12 cellular contexts compared by ENCODE assay signal in genomic region chr20:51526105-51526470, GRCh38. TPM values are rescaled to one million over a fixed set of nuclear protein-coding genes. Genes with fewer than 3 reads are reported as not detected.
DNase-seq lines count a peak whose midpoint lies in the region; ATAC-seq, FAIRE-seq and TF ChIP-seq lines count a peak whose summit lies in the region.
"Had no signal": no experiment of that assay in that cellular context is flagged by ENCODE, and none has a peak within 500 bp of the region (broad histone marks: within the 10 kb centered on the region; RNA-seq: fewer than 3 reads in every experiment).

No MANE protein-coding gene starts in this region.

- no peak for DNase-seq in activated CD8-positive, alpha-beta memory T cell treated with anti-CD3 and anti-CD28 coated beads, Interleukin-2, amount 10 ng/mL, durations not matched to agents 7 days and 5 days
- no peak for DNase-seq in activated CD8-positive, alpha-beta memory T cell treated with anti-CD3 and anti-CD28 coated beads, Interleukin-2, amount 50 U/mL, for 4 hours
- no peak for DNase-seq in NB4 (ENCODE audit: low read depth)
- no peak for DNase-seq in astrocyte (ENCODE audit: low read depth)
- DNase-seq in stimulated activated effector memory CD8-positive, alpha-beta T cell treated with anti-CD3 and anti-CD28 coated beads, Interleukin-12 subunit alpha, Interleukin-12 subunit beta, amount 100 ng/mL, for 72 hours (ENCODE audit: low spot score in 2 of 2): no peak
- DNase-seq in middle frontal gyrus (ENCODE audit: extremely low spot score, low spot score): no peak
- DNase-seq in stimulated activated naive CD4-positive, alpha-beta T cell (lab: John Stamatoyannopoulos, UW): no peak
- DNase-seq: cortex of kidney, NCI-H1694, Right ventricle myocardium superior had no signal

- H3K36me3 ChIP-seq in astrocyte (ENCODE audit: insufficient read depth, low read length): no peaks in the 10 kb centered on the region

- H3K36me3 Mint-ChIP-seq in activated CD8-positive, alpha-beta memory T cell treated with anti-CD3 and anti-CD28 coated beads, Interleukin-2, amount 10 ng/mL, durations not matched to agents 7 days and 5 days: peaks cover 38% of the 10 kb centered on the region
- H3K36me3 Mint-ChIP-seq in astrocyte (ENCODE audit: low read depth, unreplicated experiment): no peaks in the 10 kb centered on the region
- H3K36me3 Mint-ChIP-seq in stimulated activated effector memory CD8-positive, alpha-beta T cell treated with anti-CD3 and anti-CD28 coated beads, Interleukin-12 subunit alpha, Interleukin-12 subunit beta, amount 100 ng/mL, for 72 hours: peaks cover 83% of the 10 kb centered on the region

- ATAC-seq in activated CD8-positive, alpha-beta memory T cell treated with anti-CD3 and anti-CD28 coated beads, Interleukin-2, amount 10 ng/mL, durations not matched to agents 7 days and 5 days: no peak
- ATAC-seq in stimulated activated effector memory CD8-positive, alpha-beta T cell treated with anti-CD3 and anti-CD28 coated beads, Interleukin-12 subunit alpha, Interleukin-12 subunit beta, amount 100 ng/mL, for 72 hours: no peak
- no peak for ATAC-seq in GM18867 (IDR thresholded peaks at IDR 0.05; ENCODE audit: unreplicated experiment)

- peaks cover 16% of the 10 kb centered on the region for H4K20me1 ChIP-seq in astrocyte (ENCODE audit: insufficient read depth, low read length)

- H3K27me3 Mint-ChIP-seq in activated CD8-positive, alpha-beta memory T cell treated with anti-CD3 and anti-CD28 coated beads, Interleukin-2, amount 10 ng/mL, durations not matched to agents 7 days and 5 days: no peaks in the 10 kb centered on the region
- no peaks in the 10 kb centered on the region for H3K27me3 Mint-ChIP-seq in astrocyte (ENCODE audit: low read depth, unreplicated experiment)

- peak overlapping the region; percentile 77 for H3K4me3 Mint-ChIP-seq in activated CD8-positive, alpha-beta memory T cell treated with anti-CD3 and anti-CD28 coated beads, Interleukin-2, amount 10 ng/mL, durations not matched to agents 7 days and 5 days
- H3K4me3 Mint-ChIP-seq in astrocyte (ENCODE audit: unreplicated experiment): no peak overlapping the region
- H3K4me3 Mint-ChIP-seq in stimulated activated effector memory CD8-positive, alpha-beta T cell treated with anti-CD3 and anti-CD28 coated beads, Interleukin-12 subunit alpha, Interleukin-12 subunit beta, amount 100 ng/mL, for 72 hours: peak overlapping the region; percentile 87

- H3K27ac Mint-ChIP-seq in activated CD8-positive, alpha-beta memory T cell treated with anti-CD3 and anti-CD28 coated beads, Interleukin-2, amount 10 ng/mL, durations not matched to agents 7 days and 5 days: peak overlapping the region; percentile 95
- H3K27ac Mint-ChIP-seq in astrocyte (ENCODE audit: unreplicated experiment): no peak overlapping the region
- peak overlapping the region; percentile 98 for H3K27ac Mint-ChIP-seq in stimulated activated effector memory CD8-positive, alpha-beta T cell treated with anti-CD3 and anti-CD28 coated beads, Interleukin-12 subunit alpha, Interleukin-12 subunit beta, amount 100 ng/mL, for 72 hours

- H3K4me2 ChIP-seq in astrocyte (ENCODE audit: low read length): no peak overlapping the region
- H3K4me2 ChIP-seq: hepatocyte had no signal

- no peaks in the 10 kb centered on the region for H3K9me3 ChIP-seq in astrocyte (ENCODE audit: insufficient read depth, low read depth, low read length)

- no peaks in the 10 kb centered on the region for H3K27me3 ChIP-seq in astrocyte (ENCODE audit: insufficient read depth, low read length)
- H3K27me3 ChIP-seq: hepatocyte had no signal

- peaks cover 76% of the 10 kb centered on the region for H3K4me1 Mint-ChIP-seq in activated CD8-positive, alpha-beta memory T cell treated with anti-CD3 and anti-CD28 coated beads, Interleukin-2, amount 10 ng/mL, durations not matched to agents 7 days and 5 days
- H3K4me1 Mint-ChIP-seq in astrocyte (ENCODE audit: low read depth, unreplicated experiment): peaks cover 21% of the 10 kb centered on the region
- H3K4me1 Mint-ChIP-seq in stimulated activated effector memory CD8-positive, alpha-beta T cell treated with anti-CD3 and anti-CD28 coated beads, Interleukin-12 subunit alpha, Interleukin-12 subunit beta, amount 100 ng/mL, for 72 hours: peaks cover 85% of the 10 kb centered on the region

- H3K4me3 ChIP-seq in NB4 (ENCODE audit: low read depth, low read length) (peak overlapping the region; percentile 47), astrocyte (ENCODE audit: insufficient read depth, low read depth, low read length) (no peak overlapping the region)
- H3K4me3 ChIP-seq: hepatocyte had no signal

- no peak overlapping the region for H3K27ac ChIP-seq in astrocyte (ENCODE audit: low read depth, low read length)
- H3K27ac ChIP-seq: hepatocyte had no signal

- peak overlapping the region; percentile 17 for H2AFZ ChIP-seq in astrocyte (ENCODE audit: low read depth, low read length)
- H2AFZ ChIP-seq: hepatocyte had no signal

- peaks cover 10% of the 10 kb centered on the region for H3K79me2 ChIP-seq in astrocyte (ENCODE audit: insufficient read depth, low read length)

- FAIRE-seq in astrocyte (lab: Jason Lieb, UNC): no peak

- no peaks in the 10 kb centered on the region for H3K9me3 Mint-ChIP-seq in activated CD8-positive, alpha-beta memory T cell treated with anti-CD3 and anti-CD28 coated beads, Interleukin-2, amount 10 ng/mL, durations not matched to agents 7 days and 5 days (ENCODE audit: low read depth)
- no peaks in the 10 kb centered on the region for H3K9me3 Mint-ChIP-seq in astrocyte (ENCODE audit: unreplicated experiment)
- H3K9me3 Mint-ChIP-seq in stimulated activated effector memory CD8-positive, alpha-beta T cell treated with anti-CD3 and anti-CD28 coated beads, Interleukin-12 subunit alpha, Interleukin-12 subunit beta, amount 100 ng/mL, for 72 hours: no peaks in the 10 kb centered on the region

- CTCF ChIA-PET in activated CD8-positive, alpha-beta memory T cell treated with anti-CD3 and anti-CD28 coated beads, Interleukin-2, amount 10 ng/mL, durations not matched to agents 7 days and 5 days (lab: Charles Lee): interaction anchor here (0.6 to 4.7 kb wide), 11 partner anchors 9 to 140 kb away, joined by 3 to 24 read pairs (median 4); partner anchors contain the start of gene NFATC2

- no peak for TF ChIP-seq POLR2A in NB4 (IDR thresholded peaks at IDR 0.05; ENCODE audit: extremely low read depth, insufficient read length)

- TF ChIP-seq CTCF in NB4 (IDR thresholded peaks at IDR 0.05; ENCODE audit: low read depth, low read length) (no peak), astrocyte (IDR thresholded peaks at IDR 0.05; ENCODE audit: insufficient read depth, low read depth, low read length) (no peak)

- no peak overlapping the region for H3K9ac ChIP-seq in astrocyte (ENCODE audit: low read length)

- H3K4me1 ChIP-seq in astrocyte (ENCODE audit: insufficient read depth, low read length): peaks cover 15% of the 10 kb centered on the region

RNA-seq across cellular contexts. Expression of gene NFATC2, which starts 16.4 kb away (rescaled TPM):
- 10 to 100 TPM; 39.9 to 59.0 TPM for total RNA-seq in activated CD8-positive, alpha-beta memory T cell treated with anti-CD3 and anti-CD28 coated beads, Interleukin-2, amount 10 ng/mL, durations not matched to agents 7 days and 5 days
- 3.9 and 4.1 TPM in 2 replicates for total RNA-seq in astrocyte
